In the genomic region with DNA sequence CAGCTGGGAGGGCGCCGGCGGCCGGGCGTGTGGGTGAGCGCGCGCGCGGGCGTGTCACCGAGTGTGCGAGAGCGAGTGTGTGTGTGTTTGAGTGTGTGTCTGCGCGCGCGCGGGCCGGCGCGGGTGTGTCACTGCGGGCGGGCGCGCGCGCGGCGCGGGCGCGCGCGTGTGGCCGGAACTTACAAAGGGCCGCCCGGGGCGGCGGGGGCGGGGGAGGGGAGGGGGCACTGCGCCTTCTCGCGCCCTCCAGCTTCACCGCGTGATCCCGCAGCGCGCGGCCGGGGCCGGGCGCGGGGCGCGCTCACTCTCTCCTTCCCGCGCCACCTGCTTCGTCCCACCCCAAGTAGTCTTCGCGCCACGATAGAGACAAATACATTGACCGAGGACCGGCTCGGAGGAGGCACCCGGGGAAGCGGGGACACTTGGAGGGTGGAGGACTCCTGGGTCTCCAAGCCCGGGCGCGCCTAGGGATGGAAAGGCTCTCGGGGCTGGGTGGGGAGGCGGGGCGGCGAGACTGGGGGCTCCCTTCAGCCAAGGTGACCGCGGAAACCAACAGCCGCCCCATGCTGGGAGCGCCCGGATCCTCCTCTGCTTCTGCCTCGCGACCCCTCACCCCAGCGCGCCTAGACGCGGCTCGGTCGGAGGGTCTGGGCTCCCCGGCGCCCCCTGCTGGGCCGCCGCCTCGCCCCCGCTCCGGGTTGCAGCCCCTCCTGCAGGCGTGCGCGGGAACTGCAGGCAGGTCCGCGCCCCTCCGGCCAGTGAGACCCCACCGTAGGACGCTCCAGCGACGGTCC, we compare ENCODE assay signal across 1 cellular context.
TF ChIP-seq lines count a peak whose summit lies in the region.

Gene SRCIN1, minus strand, starts transcription at position 101 of the 794 bp plus-strand sequence. CDS start 247 bp downstream, outside the sequence.

TF ChIP-seq in HepG2, 621 proteins besides CTCF, POLR2A, EP300 and RAD21 (continued from another document and continues in another):
- TF ChIP-seq ZSCAN31 (CRISPR knock-in tag; IDR thresholded peaks at IDR 0.05; ENCODE audit: low read depth) (peak; percentile 72), CHD4 (IDR thresholded peaks at IDR 0.05; ENCODE audit: borderline replicate concordance, low read length) (peak; percentile 99), NKX3-1 (CRISPR knock-in tag; IDR thresholded peaks at IDR 0.05) (no peak), ZNF224 (CRISPR knock-in tag; IDR thresholded peaks at IDR 0.05) (no peak), ZNF609 (CRISPR knock-in tag; IDR thresholded peaks at IDR 0.05; ENCODE audit: borderline replicate concordance) (no peak), MED8 (CRISPR knock-in tag; IDR thresholded peaks at IDR 0.05; ENCODE audit: insufficient replicate concordance) (no peak), HOXA9 (CRISPR knock-in tag; IDR thresholded peaks at IDR 0.05; ENCODE audit: borderline replicate concordance) (no peak), NFKBIZ (CRISPR knock-in tag; IDR thresholded peaks at IDR 0.05) (0 out of 2 replicates have a peak, but pooled peaks have one; percentile 33), ZNF12 (CRISPR knock-in tag; IDR thresholded peaks at IDR 0.05) (peak; percentile 38; the same call in 1 of the 2 replicates), TARDBP (CRISPR knock-in tag; IDR thresholded peaks at IDR 0.05) (peak; percentile 57), NAIF1 (CRISPR knock-in tag; IDR thresholded peaks at IDR 0.05; ENCODE audit: borderline replicate concordance) (no peak), ZNF354B (CRISPR knock-in tag; IDR thresholded peaks at IDR 0.05) (0 out of 2 replicates have a peak, but pooled peaks have one; percentile 1), SATB2 (CRISPR knock-in tag; IDR thresholded peaks at IDR 0.05) (no peak), HMGA1 (CRISPR knock-in tag; conservative IDR thresholded peaks at IDR 0.05) (no peak), UBTF (CRISPR knock-in tag; IDR thresholded peaks at IDR 0.05) (peak; percentile 76), SALL1 (CRISPR knock-in tag; IDR thresholded peaks at IDR 0.05) (0 out of 2 replicates have a peak, but pooled peaks have one; percentile 38), HINFP (CRISPR knock-in tag; IDR thresholded peaks at IDR 0.05; ENCODE audit: low read depth) (peak; percentile 71; the same call in 1 of the 2 replicates), CENPX (CRISPR knock-in tag; IDR thresholded peaks at IDR 0.05) (no peak), YEATS4 (CRISPR knock-in tag; IDR thresholded peaks at IDR 0.05; ENCODE audit: borderline replicate concordance) (no peak; the same call in 1 of the 2 replicates), ZNF501 (CRISPR knock-in tag; IDR thresholded peaks at IDR 0.05) (peak; percentile 68; the same call in 1 of the 2 replicates)
- TF ChIP-seq, protein P1, sequence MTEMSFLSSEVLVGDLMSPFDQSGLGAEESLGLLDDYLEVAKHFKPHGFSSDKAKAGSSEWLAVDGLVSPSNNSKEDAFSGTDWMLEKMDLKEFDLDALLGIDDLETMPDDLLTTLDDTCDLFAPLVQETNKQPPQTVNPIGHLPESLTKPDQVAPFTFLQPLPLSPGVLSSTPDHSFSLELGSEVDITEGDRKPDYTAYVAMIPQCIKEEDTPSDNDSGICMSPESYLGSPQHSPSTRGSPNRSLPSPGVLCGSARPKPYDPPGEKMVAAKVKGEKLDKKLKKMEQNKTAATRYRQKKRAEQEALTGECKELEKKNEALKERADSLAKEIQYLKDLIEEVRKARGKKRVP (CRISPR knock-in tag; IDR thresholded peaks at IDR 0.05), result no peak
- TF ChIP-seq, protein P2, sequence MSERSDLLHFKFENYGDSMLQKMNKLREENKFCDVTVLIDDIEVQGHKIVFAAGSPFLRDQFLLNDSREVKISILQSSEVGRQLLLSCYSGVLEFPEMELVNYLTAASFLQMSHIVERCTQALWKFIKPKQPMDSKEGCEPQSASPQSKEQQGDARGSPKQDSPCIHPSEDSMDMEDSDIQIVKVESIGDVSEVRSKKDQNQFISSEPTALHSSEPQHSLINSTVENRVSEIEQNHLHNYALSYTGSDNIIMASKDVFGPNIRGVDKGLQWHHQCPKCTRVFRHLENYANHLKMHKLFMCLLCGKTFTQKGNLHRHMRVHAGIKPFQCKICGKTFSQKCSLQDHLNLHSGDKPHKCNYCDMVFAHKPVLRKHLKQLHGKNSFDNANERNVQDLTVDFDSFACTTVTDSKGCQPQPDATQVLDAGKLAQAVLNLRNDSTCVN (CRISPR knock-in tag; IDR thresholded peaks at IDR 0.05; ENCODE audit: borderline replicate concordance), result 0 out of 2 replicates have a peak, but pooled peaks have one; percentile 38
- TF ChIP-seq, protein P3, sequence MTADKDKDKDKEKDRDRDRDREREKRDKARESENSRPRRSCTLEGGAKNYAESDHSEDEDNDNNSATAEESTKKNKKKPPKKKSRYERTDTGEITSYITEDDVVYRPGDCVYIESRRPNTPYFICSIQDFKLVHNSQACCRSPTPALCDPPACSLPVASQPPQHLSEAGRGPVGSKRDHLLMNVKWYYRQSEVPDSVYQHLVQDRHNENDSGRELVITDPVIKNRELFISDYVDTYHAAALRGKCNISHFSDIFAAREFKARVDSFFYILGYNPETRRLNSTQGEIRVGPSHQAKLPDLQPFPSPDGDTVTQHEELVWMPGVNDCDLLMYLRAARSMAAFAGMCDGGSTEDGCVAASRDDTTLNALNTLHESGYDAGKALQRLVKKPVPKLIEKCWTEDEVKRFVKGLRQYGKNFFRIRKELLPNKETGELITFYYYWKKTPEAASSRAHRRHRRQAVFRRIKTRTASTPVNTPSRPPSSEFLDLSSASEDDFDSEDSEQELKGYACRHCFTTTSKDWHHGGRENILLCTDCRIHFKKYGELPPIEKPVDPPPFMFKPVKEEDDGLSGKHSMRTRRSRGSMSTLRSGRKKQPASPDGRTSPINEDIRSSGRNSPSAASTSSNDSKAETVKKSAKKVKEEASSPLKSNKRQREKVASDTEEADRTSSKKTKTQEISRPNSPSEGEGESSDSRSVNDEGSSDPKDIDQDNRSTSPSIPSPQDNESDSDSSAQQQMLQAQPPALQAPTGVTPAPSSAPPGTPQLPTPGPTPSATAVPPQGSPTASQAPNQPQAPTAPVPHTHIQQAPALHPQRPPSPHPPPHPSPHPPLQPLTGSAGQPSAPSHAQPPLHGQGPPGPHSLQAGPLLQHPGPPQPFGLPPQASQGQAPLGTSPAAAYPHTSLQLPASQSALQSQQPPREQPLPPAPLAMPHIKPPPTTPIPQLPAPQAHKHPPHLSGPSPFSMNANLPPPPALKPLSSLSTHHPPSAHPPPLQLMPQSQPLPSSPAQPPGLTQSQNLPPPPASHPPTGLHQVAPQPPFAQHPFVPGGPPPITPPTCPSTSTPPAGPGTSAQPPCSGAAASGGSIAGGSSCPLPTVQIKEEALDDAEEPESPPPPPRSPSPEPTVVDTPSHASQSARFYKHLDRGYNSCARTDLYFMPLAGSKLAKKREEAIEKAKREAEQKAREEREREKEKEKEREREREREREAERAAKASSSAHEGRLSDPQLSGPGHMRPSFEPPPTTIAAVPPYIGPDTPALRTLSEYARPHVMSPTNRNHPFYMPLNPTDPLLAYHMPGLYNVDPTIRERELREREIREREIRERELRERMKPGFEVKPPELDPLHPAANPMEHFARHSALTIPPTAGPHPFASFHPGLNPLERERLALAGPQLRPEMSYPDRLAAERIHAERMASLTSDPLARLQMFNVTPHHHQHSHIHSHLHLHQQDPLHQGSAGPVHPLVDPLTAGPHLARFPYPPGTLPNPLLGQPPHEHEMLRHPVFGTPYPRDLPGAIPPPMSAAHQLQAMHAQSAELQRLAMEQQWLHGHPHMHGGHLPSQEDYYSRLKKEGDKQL (CRISPR knock-in tag; IDR thresholded peaks at IDR 0.05; ENCODE audit: low read depth), result no peak
- TF ChIP-seq, protein P4, sequence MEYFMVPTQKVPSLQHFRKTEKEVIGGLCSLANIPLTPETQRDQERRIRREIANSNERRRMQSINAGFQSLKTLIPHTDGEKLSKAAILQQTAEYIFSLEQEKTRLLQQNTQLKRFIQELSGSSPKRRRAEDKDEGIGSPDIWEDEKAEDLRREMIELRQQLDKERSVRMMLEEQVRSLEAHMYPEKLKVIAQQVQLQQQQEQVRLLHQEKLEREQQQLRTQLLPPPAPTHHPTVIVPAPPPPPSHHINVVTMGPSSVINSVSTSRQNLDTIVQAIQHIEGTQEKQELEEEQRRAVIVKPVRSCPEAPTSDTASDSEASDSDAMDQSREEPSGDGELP (IDR thresholded peaks at IDR 0.05; ENCODE audit: borderline replicate concordance, low read depth), result peak; percentile 9; the same call in 1 of the 2 replicates
- TF ChIP-seq, protein P5, sequence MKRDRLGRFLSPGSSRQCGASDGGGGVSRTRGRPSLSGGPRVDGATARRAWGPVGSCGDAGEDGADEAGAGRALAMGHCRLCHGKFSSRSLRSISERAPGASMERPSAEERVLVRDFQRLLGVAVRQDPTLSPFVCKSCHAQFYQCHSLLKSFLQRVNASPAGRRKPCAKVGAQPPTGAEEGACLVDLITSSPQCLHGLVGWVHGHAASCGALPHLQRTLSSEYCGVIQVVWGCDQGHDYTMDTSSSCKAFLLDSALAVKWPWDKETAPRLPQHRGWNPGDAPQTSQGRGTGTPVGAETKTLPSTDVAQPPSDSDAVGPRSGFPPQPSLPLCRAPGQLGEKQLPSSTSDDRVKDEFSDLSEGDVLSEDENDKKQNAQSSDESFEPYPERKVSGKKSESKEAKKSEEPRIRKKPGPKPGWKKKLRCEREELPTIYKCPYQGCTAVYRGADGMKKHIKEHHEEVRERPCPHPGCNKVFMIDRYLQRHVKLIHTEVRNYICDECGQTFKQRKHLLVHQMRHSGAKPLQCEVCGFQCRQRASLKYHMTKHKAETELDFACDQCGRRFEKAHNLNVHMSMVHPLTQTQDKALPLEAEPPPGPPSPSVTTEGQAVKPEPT (CRISPR knock-in tag; IDR thresholded peaks at IDR 0.05; ENCODE audit: low read depth), result peak; percentile 78; the same call in 1 of the 2 replicates
- TF ChIP-seq, protein P6, sequence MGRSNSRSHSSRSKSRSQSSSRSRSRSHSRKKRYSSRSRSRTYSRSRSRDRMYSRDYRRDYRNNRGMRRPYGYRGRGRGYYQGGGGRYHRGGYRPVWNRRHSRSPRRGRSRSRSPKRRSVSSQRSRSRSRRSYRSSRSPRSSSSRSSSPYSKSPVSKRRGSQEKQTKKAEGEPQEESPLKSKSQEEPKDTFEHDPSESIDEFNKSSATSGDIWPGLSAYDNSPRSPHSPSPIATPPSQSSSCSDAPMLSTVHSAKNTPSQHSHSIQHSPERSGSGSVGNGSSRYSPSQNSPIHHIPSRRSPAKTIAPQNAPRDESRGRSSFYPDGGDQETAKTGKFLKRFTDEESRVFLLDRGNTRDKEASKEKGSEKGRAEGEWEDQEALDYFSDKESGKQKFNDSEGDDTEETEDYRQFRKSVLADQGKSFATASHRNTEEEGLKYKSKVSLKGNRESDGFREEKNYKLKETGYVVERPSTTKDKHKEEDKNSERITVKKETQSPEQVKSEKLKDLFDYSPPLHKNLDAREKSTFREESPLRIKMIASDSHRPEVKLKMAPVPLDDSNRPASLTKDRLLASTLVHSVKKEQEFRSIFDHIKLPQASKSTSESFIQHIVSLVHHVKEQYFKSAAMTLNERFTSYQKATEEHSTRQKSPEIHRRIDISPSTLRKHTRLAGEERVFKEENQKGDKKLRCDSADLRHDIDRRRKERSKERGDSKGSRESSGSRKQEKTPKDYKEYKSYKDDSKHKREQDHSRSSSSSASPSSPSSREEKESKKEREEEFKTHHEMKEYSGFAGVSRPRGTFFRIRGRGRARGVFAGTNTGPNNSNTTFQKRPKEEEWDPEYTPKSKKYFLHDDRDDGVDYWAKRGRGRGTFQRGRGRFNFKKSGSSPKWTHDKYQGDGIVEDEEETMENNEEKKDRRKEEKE (IDR thresholded peaks at IDR 0.05), result no peak
